ENCODE assay signal across 4 cellular contexts in the genomic region with DNA sequence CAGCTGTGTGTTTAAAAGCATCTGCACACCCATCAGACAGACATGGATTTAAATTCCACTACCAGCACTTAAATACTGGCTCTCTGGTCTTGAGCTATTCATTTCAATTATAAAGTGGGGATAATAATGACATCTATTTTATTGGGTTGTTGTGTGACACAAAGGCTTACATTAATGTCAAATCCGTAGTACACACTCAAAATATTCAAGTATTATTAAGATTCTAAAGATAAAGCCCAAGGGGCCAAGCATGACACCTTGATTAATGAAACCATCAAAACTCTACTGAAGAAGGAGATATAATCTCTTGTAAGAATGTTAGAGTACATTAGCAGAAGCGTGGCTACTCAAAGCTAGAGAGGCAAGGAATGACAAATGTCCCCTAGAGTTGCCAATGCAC.
"Had no signal": no experiment of that assay in that cellular context is flagged by ENCODE, and none has a peak within 500 bp of the region (broad histone marks: within the 10 kb centered on the region; RNA-seq: fewer than 3 reads in every experiment).

No MANE protein-coding gene starts in this region.

- DNase-seq: GM23248, GOT3, H7, HFFc6 had no signal
